37 cellular contexts compared by ENCODE assay signal in the genomic region with DNA sequence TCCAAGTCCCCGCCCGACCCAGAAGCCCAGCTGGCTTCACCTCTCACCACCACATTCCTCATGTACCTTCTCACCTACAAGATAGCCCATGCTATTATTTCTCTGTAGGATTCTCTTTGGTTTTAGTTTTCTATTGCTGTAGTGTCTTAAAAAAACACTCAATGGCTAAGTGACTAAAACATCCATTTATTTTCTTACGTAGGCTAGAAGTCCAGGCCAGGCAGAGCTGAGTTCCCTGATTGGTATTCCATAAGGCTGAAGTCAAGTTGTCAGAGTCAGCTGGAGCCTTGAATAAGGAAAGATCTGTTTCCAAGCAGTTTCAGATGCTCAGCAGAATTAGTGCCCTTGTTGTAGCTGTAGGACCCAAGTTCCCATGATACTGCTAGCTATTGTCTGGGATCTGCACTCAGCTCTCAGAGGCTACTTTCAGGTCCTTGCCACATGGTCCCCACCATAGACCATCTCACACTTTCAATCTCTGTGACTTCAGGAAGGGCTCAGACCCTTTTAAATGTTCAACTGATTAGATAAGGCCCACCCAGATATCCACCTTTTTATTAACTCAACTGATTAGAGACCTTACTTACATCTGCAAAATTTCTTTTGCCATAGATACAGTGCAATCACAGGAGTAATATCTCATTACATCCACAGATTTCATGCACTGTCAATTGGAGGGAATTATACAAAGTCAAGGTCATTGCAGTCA.
DNase-seq lines count a peak whose midpoint lies in the region; ATAC-seq, FAIRE-seq and TF ChIP-seq lines count a peak whose summit lies in the region.
"Had no signal": no experiment of that assay in that cellular context is flagged by ENCODE, and none has a peak within 500 bp of the region (broad histone marks: within the 10 kb centered on the region; RNA-seq: fewer than 3 reads in every experiment).

No MANE protein-coding gene starts in this region.

- no peak for TF ChIP-seq POLR2A in IMR-90 (IDR thresholded peaks at IDR 0.05; ENCODE audit: low read depth, low read length)
- no peak for TF ChIP-seq POLR2A in K562 (conservative IDR thresholded peaks at IDR 0.05)

- peak overlapping the region; percentile 54 for H2BK20ac ChIP-seq in IMR-90 (ENCODE audit: low read depth, low read length)

- no peak overlapping the region for H2AK9ac ChIP-seq in IMR-90 (replicated peaks; ENCODE audit: low read depth, low read length, poor library complexity)

- peak overlapping the region; percentile 60; the same call in 1 of the 2 replicates for H3K18ac ChIP-seq in IMR-90 (ENCODE audit: low read depth, low read length)

- TF ChIP-seq CTCF in HEK293 (tag by site-specific recombination; IDR thresholded peaks at IDR 0.05) (no peak), IMR-90 (conservative IDR thresholded peaks at IDR 0.05; ENCODE audit: low read depth, low read length) (no peak), astrocyte (IDR thresholded peaks at IDR 0.05; ENCODE audit: insufficient read depth, low read depth, low read length) (no peak), K562 (IDR thresholded peaks at IDR 0.05 in 2 of 3, conservative IDR thresholded peaks at IDR 0.05 in 1 of 3; ENCODE audit: insufficient read depth in 2 of 3, low read depth in 1 of 3, low read length in 3 of 3) (no peak), smooth muscle cell (IDR thresholded peaks at IDR 0.05; ENCODE audit: borderline replicate concordance, insufficient read depth, poor library complexity, severe bottlenecking) (no peak)

- no peak overlapping the region for H3K9ac ChIP-seq in IMR-90 (ENCODE audit: low read depth, low read length)
- no peak overlapping the region for H3K9ac ChIP-seq in astrocyte (ENCODE audit: low read length)
- no peak overlapping the region for H3K9ac ChIP-seq in K562 (ENCODE audit: insufficient read depth in 1 of 2, low read depth in 2 of 2, low read length in 2 of 2)
- H3K9ac ChIP-seq in smooth muscle cell (ENCODE audit: low read depth) = no peak overlapping the region
- H3K9ac ChIP-seq: BLaER1; BLaER1 treated with 17β-estradiol and CSF1 and Interleukin-3, amounts not matched to agents 10 nM and 100 nM had no signal

- H2AK5ac ChIP-seq in IMR-90 (ENCODE audit: low read depth, low read length) = peak overlapping the region; percentile 18; the same call in 1 of the 2 replicates

- H3K4me1 ChIP-seq in HEK293 (ENCODE audit: control insufficient read depth, insufficient read depth, low read length) (no peaks in the 10 kb centered on the region), IMR-90 (ENCODE audit: control insufficient read depth, insufficient read depth, low read length) (peaks cover 15% of the 10 kb centered on the region), astrocyte (ENCODE audit: insufficient read depth, low read length) (peaks cover 29% of the 10 kb centered on the region), K562 (replicated peaks in 1 of 2; ENCODE audit: control insufficient read depth in 2 of 2, insufficient read depth in 2 of 2, low read length in 2 of 2) (no peaks in the 10 kb centered on the region), smooth muscle cell (ENCODE audit: low read depth) (no peaks in the 10 kb centered on the region)
- H3K4me1 ChIP-seq: BE2C; BLaER1; BLaER1 treated with 17β-estradiol and CSF1 and Interleukin-3, amounts not matched to agents 10 nM and 100 nM; Caco-2 had no signal

- no peak overlapping the region for H3K14ac ChIP-seq in IMR-90 (replicated peaks; ENCODE audit: low read depth, low read length)

- H3K23ac ChIP-seq in IMR-90 (ENCODE audit: low read depth, low read length) = no peak overlapping the region

- FAIRE-seq in astrocyte (lab: Jason Lieb, UNC) = peak; percentile 32
- FAIRE-seq in K562 (lab: Jason Lieb, UNC) = no peak
- FAIRE-seq: A204.1, A549, D721Med had no signal

- CTCF ChIA-PET in HEK293 (lab: Yijun Ruan, JAX) = interaction anchor here (0.6 kb wide), 1 partner anchor 102 kb away, joined by 3 read pairs; no protein-coding TSS in a partner anchor
- CTCF ChIA-PET in IMR-90 (lab: Yijun Ruan, JAX) = no interaction called here
- CTCF ChIA-PET in K562 (lab: Yijun Ruan, JAX; ENCODE audit: low intra/inter-chr PET ratio) = no interaction called here

- no peak overlapping the region for H3K4me3 Mint-ChIP-seq in astrocyte (ENCODE audit: unreplicated experiment)
- H3K4me3 Mint-ChIP-seq: B cell; CD14-positive monocyte; CD4-positive, alpha-beta memory T cell; CD4-positive, alpha-beta T cell; CD4-positive, CD25-positive, alpha-beta regulatory T cell; CD8-positive, alpha-beta memory T cell; CD8-positive, alpha-beta T cell had no signal

- TF ChIP-seq RAD21 in IMR-90 (IDR thresholded peaks at IDR 0.05; ENCODE audit: low read length) (no peak), K562 (CRISPR knock-in tag; conservative IDR thresholded peaks at IDR 0.05 in 1 of 2, IDR thresholded peaks at IDR 0.05 in 1 of 2) (no peak)

- H3K36me3 ChIP-seq in HEK293 (ENCODE audit: control insufficient read depth in 2 of 2, insufficient read depth in 1 of 2, low read length in 2 of 2) (no peaks in the 10 kb centered on the region), IMR-90 (ENCODE audit: control insufficient read depth, insufficient read depth, low read length) (no peaks in the 10 kb centered on the region), astrocyte (ENCODE audit: insufficient read depth, low read length) (no peaks in the 10 kb centered on the region), K562 (ENCODE audit: control insufficient read depth, insufficient read depth, low read length) (no peaks in the 10 kb centered on the region), smooth muscle cell (ENCODE audit: low read depth) (no peaks in the 10 kb centered on the region)
- H3K36me3 ChIP-seq: BE2C; BLaER1; BLaER1 treated with 17β-estradiol and CSF1 and Interleukin-3, amounts not matched to agents 10 nM and 100 nM had no signal

- intact Hi-C loops in IMR-90 (cut with micrococcal nuclease) (no loop called here), K562 (cut with micrococcal nuclease) (no loop called here)

- H2AFZ ChIP-seq in IMR-90 (replicated peaks; ENCODE audit: low read length, poor library complexity) (no peak overlapping the region), astrocyte (ENCODE audit: low read depth, low read length) (no peak overlapping the region), K562 (ENCODE audit: low read depth, low read length) (no peak overlapping the region), smooth muscle cell (ENCODE audit: low read depth) (no peak overlapping the region)

- peaks cover 5% of the 10 kb centered on the region; the same call in 1 of the 2 replicates for H3K9me1 ChIP-seq in IMR-90 (ENCODE audit: insufficient read depth, low read length)
- H3K9me1 ChIP-seq in K562 (ENCODE audit: control insufficient read depth, insufficient read depth, low read length) = no peaks in the 10 kb centered on the region

- no peak overlapping the region; the same call in 1 of the 2 replicates for H4K5ac ChIP-seq in IMR-90 (ENCODE audit: low read depth, low read length)

- H2BK120ac ChIP-seq in IMR-90 (ENCODE audit: low read depth, low read length) = 0 out of 2 replicates have a peak overlapping the region, but pooled peaks have one; percentile 60

- no peaks in the 10 kb centered on the region for H3K36me3 Mint-ChIP-seq in astrocyte (ENCODE audit: low read depth, unreplicated experiment)
- H3K36me3 Mint-ChIP-seq: CD14-positive monocyte; CD4-positive, alpha-beta memory T cell; CD4-positive, CD25-positive, alpha-beta regulatory T cell; CD8-positive, alpha-beta memory T cell; CD8-positive, alpha-beta T cell had no signal

- no CpG with 5 or more reads among the region's 3 CpGs for WGBS in IMR-90 (ENCODE audit: extremely low coverage in 2 of 2, insufficient read length in 1 of 2), 2 experiments
- 0% methylated on average over 3 of the region's 3 CpGs for WGBS in K562 (ENCODE audit: insufficient coverage, low coverage, missing lambda C conversion rate)
- WGBS in smooth muscle cell (ENCODE audit: low lambda C conversion rate) = 92% methylated on average over 3 of the region's 3 CpGs

- H3F3A ChIP-seq in smooth muscle cell (ENCODE audit: low read depth) = peaks cover 3% of the 10 kb centered on the region

- BruUV-seq in IMR-90 (replicated peaks; lab: Mats Ljungman, UMichigan) (no TSS peak), K562 (replicated peaks; lab: Mats Ljungman, UMichigan) (no TSS peak)

- H3K27me3 ChIP-seq in IMR-90 (ENCODE audit: control insufficient read depth, insufficient read depth, low read length) (no peaks in the 10 kb centered on the region), astrocyte (ENCODE audit: insufficient read depth, low read length) (no peaks in the 10 kb centered on the region), K562 (ENCODE audit: control insufficient read depth in 2 of 2, insufficient read depth in 2 of 2, low read length in 2 of 2) (no peaks in the 10 kb centered on the region), smooth muscle cell (ENCODE audit: low read depth) (no peaks in the 10 kb centered on the region)
- H3K27me3 ChIP-seq: BE2C; BLaER1; BLaER1 treated with 17β-estradiol and CSF1 and Interleukin-3, amounts not matched to agents 10 nM and 100 nM had no signal

- no peak overlapping the region for H3K4me3 ChIP-seq in HEK293 (ENCODE audit: low read depth, low read length)
- no peak overlapping the region for H3K4me3 ChIP-seq in IMR-90 (ENCODE audit: insufficient read depth, low read depth, low read length)
- H3K4me3 ChIP-seq in astrocyte (ENCODE audit: insufficient read depth, low read depth, low read length) = no peak overlapping the region
- no peak overlapping the region for H3K4me3 ChIP-seq in K562
- H3K4me3 ChIP-seq in smooth muscle cell = no peak overlapping the region
- H3K4me3 ChIP-seq: A549; BLaER1; BLaER1 treated with 17β-estradiol and CSF1 and Interleukin-3, amounts not matched to agents 10 nM and 100 nM had no signal

- in situ Hi-C loops in IMR-90 (cut with MboI; ENCODE audit: low sequenced_read_pairs) (no loop called here), K562 (cut with MboI) (no loop called here)

- no peak for TF ChIP-seq EP300 in K562 (IDR thresholded peaks at IDR 0.05; ENCODE audit: low read length)

- peak overlapping the region in 1 of 2 experiments; percentile 45; a peak in 1 of 4 replicates for H4K8ac ChIP-seq in IMR-90 (ENCODE audit: low read depth in 2 of 2, low read length in 2 of 2)

- no peak overlapping the region for H3K56ac ChIP-seq in IMR-90 (ENCODE audit: extremely low read depth, insufficient read depth, low read length)

- no peak overlapping the region for H3K4me2 ChIP-seq in IMR-90 (ENCODE audit: low read depth, low read length)
- no peak overlapping the region for H3K4me2 ChIP-seq in astrocyte (ENCODE audit: low read length)
- no peak overlapping the region for H3K4me2 ChIP-seq in K562 (ENCODE audit: insufficient read depth, low read length)
- no peak overlapping the region for H3K4me2 ChIP-seq in smooth muscle cell
- H3K4me2 ChIP-seq: A549; BLaER1; BLaER1 treated with 17β-estradiol and CSF1 and Interleukin-3, amounts not matched to agents 10 nM and 100 nM had no signal

- H3K9me3 ChIP-seq in HEK293 (ENCODE audit: control insufficient read depth, insufficient read depth, low read depth, low read length) = no peaks in the 10 kb centered on the region
- no peaks in the 10 kb centered on the region for H3K9me3 ChIP-seq in IMR-90 (ENCODE audit: control insufficient read depth, insufficient read depth, low read length)
- H3K9me3 ChIP-seq in astrocyte (ENCODE audit: insufficient read depth, low read depth, low read length) = peaks cover 4% of the 10 kb centered on the region
- peaks cover 2% of the 10 kb centered on the region for H3K9me3 ChIP-seq in K562 (replicated peaks; ENCODE audit: control insufficient read depth, insufficient read depth, low read depth, low read length)
- H3K9me3 ChIP-seq in smooth muscle cell (replicated peaks; ENCODE audit: low read depth) = no peaks in the 10 kb centered on the region
- H3K9me3 ChIP-seq: A549, BE2C, Caco-2 had no signal

- H3K9me3 Mint-ChIP-seq in astrocyte (ENCODE audit: unreplicated experiment) = peaks cover 4% of the 10 kb centered on the region

- H2BK5ac ChIP-seq in IMR-90 (ENCODE audit: low read depth, low read length, poor library complexity, severe bottlenecking) = peak overlapping the region; percentile 11

- DNase-seq in IMR-90 (peak; percentile 32), astrocyte (ENCODE audit: low read depth) (peak; percentile 58), K562 (ENCODE audit: extremely low read depth in 1 of 4, low spot score in 3 of 4) (no peak), left lobe of liver (ENCODE audit: low spot score) (no peak), AG08395 (ENCODE audit: low spot score) (no peak), smooth muscle cell (lab: John Stamatoyannopoulos, UW; ENCODE audit: unreplicated experiment) (no peak)
- no peak for DNase-seq in effector CD4-positive, alpha-beta T cell
- DNase-seq: 8988T; ACHN; AML-193; BE2C; C1 segment of cervical spinal cord; Caco-2; Calu3; CD4-positive, alpha-beta memory T cell; CD4-positive, alpha-beta T cell; CD4-positive, CD25-positive, alpha-beta regulatory T cell; CD8-positive, alpha-beta memory T cell; CD8-positive, alpha-beta T cell; COR-L47; DMS 273 treated with DMSO at 0.1 percent for 48 hours; DMS153; DMS53; DMS79; DMS79 treated with DMSO at 0.1 percent for 48 hours; DND-41; EL had no signal

- peaks cover 18% of the 10 kb centered on the region for H3K4me1 Mint-ChIP-seq in astrocyte (ENCODE audit: low read depth, unreplicated experiment)
- H3K4me1 Mint-ChIP-seq: B cell; CD14-positive monocyte; CD4-positive, alpha-beta memory T cell; CD4-positive, CD25-positive, alpha-beta regulatory T cell; CD8-positive, alpha-beta memory T cell had no signal

- H4K91ac ChIP-seq in IMR-90 (ENCODE audit: insufficient read depth, low read depth, low read length) = peak overlapping the region; percentile 40

- peak overlapping the region; percentile 16 for H3K27ac Mint-ChIP-seq in astrocyte (ENCODE audit: unreplicated experiment)
- H3K27ac Mint-ChIP-seq: B cell; CD14-positive monocyte; CD4-positive, alpha-beta memory T cell; CD4-positive, alpha-beta T cell; CD4-positive, CD25-positive, alpha-beta regulatory T cell; CD8-positive, alpha-beta memory T cell; CD8-positive, alpha-beta T cell had no signal

- dilution Hi-C loops in IMR-90 (cut with HindIII; ENCODE audit: low sequenced_read_pairs, unreplicated experiment) = no loop called here

- peak overlapping the region; percentile 21; the same call in 1 of the 2 replicates for H3K4ac ChIP-seq in IMR-90 (ENCODE audit: low read depth, low read length)

- H3K27me3 Mint-ChIP-seq in astrocyte (ENCODE audit: low read depth, unreplicated experiment) = no peaks in the 10 kb centered on the region
- H3K27me3 Mint-ChIP-seq: CD4-positive, alpha-beta T cell; CD4-positive, CD25-positive, alpha-beta regulatory T cell; CD8-positive, alpha-beta memory T cell had no signal

- POLR2A ChIA-PET in HEK293 (lab: Yijun Ruan, JAX) (no interaction called here), IMR-90 (lab: Charles Lee; ENCODE audit: unreplicated experiment) (no interaction called here), K562 (lab: Yijun Ruan, JAX) (no interaction called here)

- H3K27ac ChIP-seq in HEK293 (ENCODE audit: extremely low read depth, low read depth, low read length) (no peak overlapping the region), IMR-90 (ENCODE audit: insufficient read depth, low read length) (no peak overlapping the region), astrocyte (ENCODE audit: low read depth, low read length) (no peak overlapping the region), K562 (ENCODE audit: extremely low read depth, low read depth, low read length) (no peak overlapping the region), smooth muscle cell (ENCODE audit: low read depth) (no peak overlapping the region)
- H3K27ac ChIP-seq: 22Rv1; BLaER1; BLaER1 treated with 17β-estradiol and CSF1 and Interleukin-3, amounts not matched to agents 10 nM and 100 nM; C4-2B had no signal

- H4K20me1 ChIP-seq in IMR-90 (ENCODE audit: insufficient read depth, low read length) (no peaks in the 10 kb centered on the region), astrocyte (ENCODE audit: insufficient read depth, low read length) (no peaks in the 10 kb centered on the region), K562 (replicated peaks; ENCODE audit: control insufficient read depth, insufficient read depth, low read length) (no peaks in the 10 kb centered on the region), smooth muscle cell (ENCODE audit: low read depth) (no peaks in the 10 kb centered on the region)
- H4K20me1 ChIP-seq: BLaER1; BLaER1 treated with 17β-estradiol and CSF1 and Interleukin-3, amounts not matched to agents 10 nM and 100 nM had no signal

- ATAC-seq in IMR-90 (ENCODE audit: low read depth) = no peak
- no peak for ATAC-seq in K562
- ATAC-seq in left lobe of liver = no peak
- ATAC-seq: A549; CD8-positive, alpha-beta T cell had no signal

- 0 out of 3 replicates have a peak overlapping the region, but pooled peaks have one; percentile 10 for H2BK15ac ChIP-seq in IMR-90 (ENCODE audit: low read depth, low read length)

- no peaks in the 10 kb centered on the region for H3K79me1 ChIP-seq in IMR-90 (ENCODE audit: low read depth in 1 of 2, low read length in 2 of 2)

- no peaks in the 10 kb centered on the region for H3K79me2 ChIP-seq in astrocyte (ENCODE audit: insufficient read depth, low read length)
- H3K79me2 ChIP-seq in K562 (ENCODE audit: control insufficient read depth, insufficient read depth, low read length) = no peaks in the 10 kb centered on the region
- H3K79me2 ChIP-seq in smooth muscle cell (ENCODE audit: low read depth) = no peaks in the 10 kb centered on the region

Comparison
In these comparisons a context has a peak if more than half of its experiments do, and no peak if none do; other contexts are left out.
1. DNase-seq: peak in IMR-90 (single experiment) and astrocyte (single experiment); none in K562 (0 of 4), left lobe of liver (single experiment), AG08395 (single experiment), smooth muscle cell (single experiment) and effector CD4-positive, alpha-beta T cell (single experiment).